Comparison of ENCODE assay signal across 9 cellular contexts in the genomic region with DNA sequence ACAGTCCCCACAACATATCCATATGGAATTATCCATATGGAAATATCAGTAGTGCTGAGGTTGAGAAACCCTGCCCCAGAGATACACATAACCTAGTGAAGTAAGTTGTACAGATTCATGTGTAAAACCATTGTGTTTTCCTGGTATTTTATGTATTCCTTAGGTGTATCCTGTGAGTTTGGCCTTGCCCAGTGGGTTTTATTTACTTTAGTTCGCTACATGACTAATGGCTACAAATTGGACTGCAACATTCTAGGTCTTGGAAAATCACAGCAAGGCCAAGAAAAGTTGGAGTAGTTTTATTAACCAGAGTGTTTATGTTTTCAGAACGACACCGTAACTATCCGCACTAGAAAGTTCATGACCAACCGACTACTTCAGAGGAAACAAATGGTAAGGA. TPM values are rescaled to one million over a fixed set of nuclear protein-coding genes. Genes with fewer than 3 reads are reported as not detected.
DNase-seq lines count a peak whose midpoint lies in the region; ATAC-seq and TF ChIP-seq lines count a peak whose summit lies in the region.
"Had no signal": no experiment of that assay in that cellular context is flagged by ENCODE, and none has a peak within 500 bp of the region (broad histone marks: within the 10 kb centered on the region; RNA-seq: fewer than 3 reads in every experiment).

No MANE protein-coding gene starts in this region.

- BruUV-seq in HCT116 (replicated peaks; lab: Mats Ljungman, UMichigan), result no TSS peak

- H3K9me2 ChIP-seq in HCT116 (ENCODE audit: insufficient read depth), result no peaks in the 10 kb centered on the region

- H3K4me3 Mint-ChIP-seq in activated CD4-positive, alpha-beta memory T cell treated with anti-CD3 and anti-CD28 coated beads for 36 hours, result peak overlapping the region; percentile 86

- TF ChIP-seq POLR2A in HCT116 (IDR thresholded peaks at IDR 0.05; ENCODE audit: borderline replicate concordance, extremely low read depth, insufficient read depth, insufficient read length) (no peak), gastroesophageal sphincter (IDR thresholded peaks at IDR 0.05) (no peak)

- H3K9me3 ChIP-seq in HCT116 (ENCODE audit: control insufficient read depth in 1 of 2, insufficient read depth in 1 of 2, low read depth in 1 of 2, low read length in 2 of 2), result no peaks in the 10 kb centered on the region
- H3K9me3 ChIP-seq in gastroesophageal sphincter, result no peaks in the 10 kb centered on the region
- H3K9me3 ChIP-seq in smooth muscle cell (replicated peaks; ENCODE audit: low read depth), result no peaks in the 10 kb centered on the region

- peak overlapping the region; percentile 87 for H3K9ac ChIP-seq in HCT116 (ENCODE audit: low read length)
- H3K9ac ChIP-seq in smooth muscle cell (ENCODE audit: low read depth), result peak overlapping the region; percentile 75

- CTCF ChIA-PET in HCT116 (lab: Charles Lee), result interaction anchor here (2.7 kb wide), 1 partner anchor 12 kb away, joined by 9 read pairs; no protein-coding TSS in a partner anchor
- CTCF ChIA-PET in activated CD4-positive, alpha-beta memory T cell treated with anti-CD3 and anti-CD28 coated beads for 36 hours (lab: Charles Lee), result no interaction called here

- DNase-seq in HCT116 (ENCODE audit: low read depth, low spot score) (no peak), smooth muscle cell (lab: John Stamatoyannopoulos, UW; ENCODE audit: unreplicated experiment) (no peak), mesenteric fat pad (ENCODE audit: low spot score) (no peak), HUDEP-2 (lab: John Stamatoyannopoulos, UW; ENCODE audit: unreplicated experiment in 76 of 76) (no peak)
- no peak for DNase-seq in activated CD4-positive, alpha-beta memory T cell treated with anti-CD3 and anti-CD28 coated beads for 36 hours
- DNase-seq: GOT3; stimulated activated naive CD4-positive, alpha-beta T cell had no signal

- peak overlapping the region; percentile 84 for H3K27ac Mint-ChIP-seq in activated CD4-positive, alpha-beta memory T cell treated with anti-CD3 and anti-CD28 coated beads for 36 hours

- no peak for TF ChIP-seq RAD21 in HCT116 (IDR thresholded peaks at IDR 0.05; ENCODE audit: low read depth)

- H4K20me1 ChIP-seq in HCT116 (ENCODE audit: insufficient read depth) (peaks cover 57% of the 10 kb centered on the region), smooth muscle cell (ENCODE audit: low read depth) (peaks cover 57% of the 10 kb centered on the region)

- H3K4me3 ChIP-seq in HCT116 (replicated peaks in 1 of 2; ENCODE audit: low read depth in 1 of 2, low read length in 2 of 2) (peak overlapping the region; percentile 88 to 97), gastroesophageal sphincter (peak overlapping the region in 1 of 2 donors; percentile 72), smooth muscle cell (peak overlapping the region; percentile 92)

- H3K36me3 ChIP-seq in HCT116 (ENCODE audit: control insufficient read depth in 1 of 2, insufficient read depth in 2 of 2, low read length in 2 of 2) (peaks cover 51 to 58% of the 10 kb centered on the region in 2 experiments), gastroesophageal sphincter (peaks cover 0 to 51% of the 10 kb centered on the region in 2 donors), smooth muscle cell (ENCODE audit: low read depth) (peaks cover 11% of the 10 kb centered on the region)

- RAD21 ChIA-PET in HCT116 (lab: Charles Lee; ENCODE audit: low non-redundant PET in 1 of 2, low total read pairs in 2 of 2, uncharacterized antibody in 2 of 2, unreplicated experiment in 2 of 2), result no interaction called here

- H2AFZ ChIP-seq in HCT116 (ENCODE audit: low read depth, low read length, poor library complexity, severe bottlenecking) (no peak overlapping the region), smooth muscle cell (ENCODE audit: low read depth) (no peak overlapping the region)

- H3F3A ChIP-seq in smooth muscle cell (ENCODE audit: low read depth), result peaks cover 15% of the 10 kb centered on the region

- H3K4me2 ChIP-seq in HCT116 (ENCODE audit: low read length) (peak overlapping the region; percentile 89), smooth muscle cell (peak overlapping the region; percentile 93)

- POLR2A ChIA-PET in HCT116 (lab: Charles Lee), result no interaction called here
- POLR2A ChIA-PET in activated CD4-positive, alpha-beta memory T cell treated with anti-CD3 and anti-CD28 coated beads for 36 hours (lab: Charles Lee), result no interaction called here

- no peaks in the 10 kb centered on the region for H3K27me3 ChIP-seq in HCT116 (ENCODE audit: insufficient read depth, low read length)
- no peaks in the 10 kb centered on the region for H3K27me3 ChIP-seq in gastroesophageal sphincter
- H3K27me3 ChIP-seq in smooth muscle cell (ENCODE audit: low read depth), result no peaks in the 10 kb centered on the region

- H3K27me3 Mint-ChIP-seq in activated CD4-positive, alpha-beta memory T cell treated with anti-CD3 and anti-CD28 coated beads for 36 hours, result no peaks in the 10 kb centered on the region

- H3K4me1 Mint-ChIP-seq in activated CD4-positive, alpha-beta memory T cell treated with anti-CD3 and anti-CD28 coated beads for 36 hours (ENCODE audit: low read depth), result peaks cover 54% of the 10 kb centered on the region

- ATAC-seq in HCT116 (no peak), gastroesophageal sphincter (no peak), HG03280 (IDR thresholded peaks at IDR 0.05; ENCODE audit: unreplicated experiment) (no peak)

- intact Hi-C loops in HCT116 (cut with micrococcal nuclease), result no loop called here
- intact Hi-C loops in activated CD4-positive, alpha-beta memory T cell treated with anti-CD3 and anti-CD28 coated beads for 36 hours (cut with micrococcal nuclease), result loop anchor here (10.0 kb wide), 1 partner anchor 1410 kb away; a partner anchor contains a TSS

- H3K9me3 Mint-ChIP-seq in activated CD4-positive, alpha-beta memory T cell treated with anti-CD3 and anti-CD28 coated beads for 36 hours, result no peaks in the 10 kb centered on the region

- H3K4me1 ChIP-seq in HCT116 (ENCODE audit: control insufficient read depth in 1 of 2, insufficient read depth in 2 of 2, low read length in 2 of 2) (peaks cover 8 to 21% of the 10 kb centered on the region in 2 experiments), gastroesophageal sphincter (peaks cover 4 to 61% (median 8%) of the 10 kb centered on the region in 3 donors), smooth muscle cell (ENCODE audit: low read depth) (peaks cover 26% of the 10 kb centered on the region)

- TF ChIP-seq EP300 in gastroesophageal sphincter (IDR thresholded peaks at IDR 0.05), result no peak

- H3K79me2 ChIP-seq in HCT116 (ENCODE audit: insufficient read depth, low read length), result peaks cover 64% of the 10 kb centered on the region
- peaks cover 48% of the 10 kb centered on the region for H3K79me2 ChIP-seq in smooth muscle cell (ENCODE audit: low read depth)

- H3K36me3 Mint-ChIP-seq in activated CD4-positive, alpha-beta memory T cell treated with anti-CD3 and anti-CD28 coated beads for 36 hours, result peaks cover 58% of the 10 kb centered on the region

- H3K27ac ChIP-seq in HCT116 (ENCODE audit: low read depth, low read length) (peak overlapping the region; percentile 67; the same call in 1 of the 2 replicates), gastroesophageal sphincter (peak overlapping the region in 3 of 4 donors; percentile 69 to 85 (median 81)), smooth muscle cell (ENCODE audit: low read depth) (no peak overlapping the region)

- WGBS in gastroesophageal sphincter (ENCODE audit: low coverage in 1 of 2), 2 donors, result 29 to 45% methylated on average over 5 of the region's 5 CpGs
- 49% methylated on average over 5 of the region's 5 CpGs for WGBS in smooth muscle cell (ENCODE audit: low lambda C conversion rate)

- TF ChIP-seq CTCF in HCT116 (IDR thresholded peaks at IDR 0.05 in 2 of 3, conservative IDR thresholded peaks at IDR 0.05 in 1 of 3; ENCODE audit: borderline replicate concordance in 1 of 3, insufficient read depth in 1 of 3, low read depth in 2 of 3, low read length in 2 of 3), result no peak
- TF ChIP-seq CTCF in gastroesophageal sphincter (IDR thresholded peaks at IDR 0.05), result no peak
- no peak for TF ChIP-seq CTCF in smooth muscle cell (IDR thresholded peaks at IDR 0.05; ENCODE audit: borderline replicate concordance, insufficient read depth, poor library complexity, severe bottlenecking)

TF ChIP-seq in HCT116, 20 proteins besides CTCF, POLR2A, EP300 and RAD21:
- TF ChIP-seq JUND (IDR thresholded peaks at IDR 0.05), result no peak
- no peak for TF ChIP-seq EZH2phosphoT487 (IDR thresholded peaks at IDR 0.05; ENCODE audit: borderline replicate concordance)
- TF ChIP-seq SRF (IDR thresholded peaks at IDR 0.05; ENCODE audit: low read depth), result no peak

RNA-seq across cellular contexts. Expression of a gene that starts 1.4 kb away (rescaled TPM):
- total RNA-seq in HCT116 (2021; ENCODE audit: unreplicated experiment) (1,764 TPM), gastroesophageal sphincter (1,000 to 10,000 TPM; 1,244 to 3,223 (median 2,309) TPM), smooth muscle cell (2,109 and 2,144 TPM in 2 replicates), mesenteric fat pad (1,050 TPM)
- 2,799 and 3,465 TPM in 2 replicates for polyA plus RNA-seq in HCT116 (2012)
- 1,000 to 10,000 TPM; 1,680 to 1,722 TPM for total RNA-seq in activated CD4-positive, alpha-beta memory T cell treated with anti-CD3 and anti-CD28 coated beads for 36 hours
- 407 and 473 TPM in 2 replicates for polyA plus RNA-seq in smooth muscle cell

RNA-seq across cellular contexts. Expression of a gene that starts 5.7 kb away (rescaled TPM):
- total RNA-seq in HCT116 (2021; ENCODE audit: unreplicated experiment) (26.6 TPM), gastroesophageal sphincter (10 to 100 TPM in 3 of 4 donors, 1 to 10 TPM in 1; 10.0 to 13.5 (median 12.0) TPM), smooth muscle cell (13.8 and 17.1 TPM in 2 replicates), mesenteric fat pad (12.0 TPM)
- polyA plus RNA-seq in HCT116 (2012), result 14.1 and 15.6 TPM in 2 replicates
- 10 to 100 TPM; 16.6 to 17.0 TPM for total RNA-seq in activated CD4-positive, alpha-beta memory T cell treated with anti-CD3 and anti-CD28 coated beads for 36 hours
- polyA plus RNA-seq in smooth muscle cell, result 12.8 and 14.9 TPM in 2 replicates
